ENCODE assay signal across 8 cellular contexts in the genomic region with DNA sequence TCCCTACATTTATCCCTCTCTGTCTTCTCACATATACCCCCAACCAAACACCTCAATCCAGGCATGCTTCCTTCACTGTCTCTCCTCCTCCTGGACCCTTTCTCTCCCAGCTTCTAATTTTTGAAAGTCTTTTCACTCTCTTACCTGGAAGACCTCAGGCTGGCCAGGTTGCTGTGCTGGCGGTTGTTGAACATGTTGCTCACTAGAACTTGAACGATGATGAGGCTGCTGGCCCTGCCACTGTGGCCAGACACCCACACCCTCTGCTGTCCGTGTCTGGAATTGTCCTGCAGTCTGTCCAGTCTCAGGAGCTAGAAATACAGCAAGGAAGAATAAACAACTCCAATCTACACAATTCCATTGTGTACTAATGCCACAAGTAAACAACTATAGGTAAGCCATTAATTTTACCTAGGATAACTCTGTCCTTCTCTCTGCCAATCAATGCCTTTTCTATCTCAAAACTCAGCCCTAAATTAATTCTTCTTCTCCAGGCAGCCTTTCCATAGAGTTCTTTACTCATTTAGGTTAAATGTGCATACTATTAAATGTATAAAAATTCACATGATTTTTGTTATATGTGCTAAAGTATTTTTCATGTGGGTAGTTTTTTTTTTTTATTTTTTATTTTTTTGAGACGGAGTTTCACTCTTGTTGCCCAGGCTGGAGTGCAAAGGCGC. TPM values are rescaled to one million over a fixed set of nuclear protein-coding genes. Genes with fewer than 3 reads are reported as not detected.
DNase-seq lines count a peak whose midpoint lies in the region; ATAC-seq and TF ChIP-seq lines count a peak whose summit lies in the region.

No MANE protein-coding gene starts in this region.

- TF ChIP-seq POLR2A in tibial nerve (IDR thresholded peaks at IDR 0.05): no peak

- H3K9me3 ChIP-seq in tibial nerve: no peaks in the 10 kb centered on the region

- peaks cover 18% of the 10 kb centered on the region for H3K36me3 ChIP-seq in H7 (replicated peaks; ENCODE audit: control insufficient read depth, insufficient read depth, low read length)
- peaks cover 5 to 83% (median 30%) of the 10 kb centered on the region in 3 donors for H3K36me3 ChIP-seq in tibial nerve

- peak in 1 of 2 donors; percentile 50 for TF ChIP-seq EP300 in tibial nerve (IDR thresholded peaks at IDR 0.05)

- H3K27ac ChIP-seq in tibial nerve: peak overlapping the region in 2 of 4 donors; percentile 22 to 50

- DNase-seq in COLO829 (ENCODE audit: low spot score) (peak; percentile 51), H7 (peak; percentile 51), NCI-H774 (lab: John Stamatoyannopoulos, UW) (peak; percentile 57), T47D (ENCODE audit: low read depth in 1 of 2, low spot score in 1 of 2) (peak; percentile 68 to 87), left kidney (ENCODE audit: low read depth, low spot score) (peak; percentile 76), tibial nerve (ENCODE audit: low spot score in 2 of 2) (peak; percentile 59 to 73), NCI-H1048 (lab: John Stamatoyannopoulos, UW) (no peak)

- H3K4me3 ChIP-seq in H7 (ENCODE audit: insufficient read depth, low read depth, low read length) (no peak overlapping the region), tibial nerve (no peak overlapping the region)

- H3K27me3 ChIP-seq in H7 (ENCODE audit: control insufficient read depth, insufficient read depth, low read length): no peaks in the 10 kb centered on the region
- no peaks in the 10 kb centered on the region for H3K27me3 ChIP-seq in tibial nerve

- WGBS in tibial nerve, 2 donors: 44 to 48% methylated on average over 5 of the region's 5 CpGs

- in situ Hi-C loops in T47D (cut with HindIII; ENCODE audit: low pct_unique_long_range_greater_than_20kb, low sequenced_read_pairs): no loop called here

- TF ChIP-seq CTCF in tibial nerve (IDR thresholded peaks at IDR 0.05): peak; percentile 49 to 75 (median 60)

- peaks cover 0 to 18% (median 0%) of the 10 kb centered on the region in 4 donors for H3K4me1 ChIP-seq in tibial nerve

- no peak for ATAC-seq in HG03039 (IDR thresholded peaks at IDR 0.05; ENCODE audit: unreplicated experiment)

RNA-seq across cellular contexts. Expression of a gene that starts 5.1 kb away (rescaled TPM):
- total RNA-seq in H7 (2014; rRNA removed; shearing (Covaris generic)): 170 and 277 TPM in 2 replicates
- total RNA-seq in tibial nerve: 10 to 100 TPM; 42.0 to 87.9 (median 45.5) TPM

RNA-seq across cellular contexts. Expression of a gene that starts 47.6 kb away (rescaled TPM):
- total RNA-seq in H7 (2014; rRNA removed; shearing (Covaris generic)): not detected in 2 replicates
- total RNA-seq in tibial nerve: 10 to 100 TPM; 29.7 to 57.7 (median 41.3) TPM

Comparison
In these comparisons a context has a peak if more than half of its experiments do, and no peak if none do; other contexts are left out.
1. RNA of a gene that starts 47.6 kb away (total RNA-seq): 29.7 to 57.7 TPM in tibial nerve; not detected in H7; every median in the first group is over 10 times any median in the second.